Comparison of ENCODE assay signal across 8 cellular contexts in the genomic region with DNA sequence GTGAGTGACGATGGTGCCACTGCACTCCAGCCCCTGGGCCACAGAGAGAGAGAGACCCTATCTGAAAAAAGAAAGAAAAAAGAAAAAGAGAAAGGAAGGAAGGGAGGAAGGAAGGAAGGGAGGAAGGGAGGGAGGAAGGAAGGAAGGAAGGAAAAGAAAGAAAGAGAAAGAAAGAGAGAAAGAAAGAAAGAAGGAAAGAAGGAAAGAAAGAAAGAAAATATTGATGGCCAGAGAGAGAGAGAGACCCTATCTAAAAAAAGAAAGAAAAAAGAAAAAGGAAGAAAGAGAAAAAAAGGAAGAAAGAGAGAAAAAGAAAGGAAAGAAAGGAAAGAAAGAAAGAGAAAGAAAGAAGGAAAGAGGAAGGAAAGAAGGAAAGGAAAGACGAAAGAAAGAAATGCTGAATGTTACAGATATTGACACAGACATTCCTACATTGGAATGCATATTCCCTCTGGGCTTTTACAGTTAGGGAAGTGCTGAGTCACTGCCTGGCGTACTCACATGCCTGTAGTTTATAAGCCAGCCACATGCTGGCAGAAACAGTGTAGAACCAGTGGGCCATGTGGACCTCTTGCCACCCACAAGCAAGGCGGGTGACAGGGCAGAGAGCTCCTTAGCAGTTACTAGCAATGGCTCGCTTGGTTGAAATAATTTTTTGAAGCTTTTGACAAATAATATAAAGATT. TPM values are rescaled to one million over a fixed set of nuclear protein-coding genes. Genes with fewer than 3 reads are reported as not detected.
DNase-seq lines count a peak whose midpoint lies in the region; ATAC-seq, FAIRE-seq and TF ChIP-seq lines count a peak whose summit lies in the region.

No MANE protein-coding gene starts in this region.

- H3K27me3 ChIP-seq in body of pancreas, result no peaks in the 10 kb centered on the region
- peaks cover 0 to under 1% of the 10 kb centered on the region in 2 donors for H3K27me3 ChIP-seq in uterus

- H3K4me3 ChIP-seq in body of pancreas, result no peak overlapping the region
- H3K4me3 ChIP-seq in uterus, result no peak overlapping the region

- peak; percentile 49 for DNase-seq in HS-5 (ENCODE audit: low read depth)
- peak; percentile 42 to 59 (median 53) for DNase-seq in body of pancreas
- DNase-seq in kidney glomerular epithelial cell (lab: John Stamatoyannopoulos, UW), result peak; percentile 82
- DNase-seq in uterus, result no peak
- no peak for DNase-seq in NCI-H1436 treated with DMSO at 0.1 percent for 48 hours (lab: John Stamatoyannopoulos, UW)
- no peak for DNase-seq in retina

- intact Hi-C loops in body of pancreas (cut with DNase I), result no loop called here
- intact Hi-C loops in uterus (cut with DNase I; ENCODE audit: low total_unique reads), result no loop called here

- no peaks in the 10 kb centered on the region for H3K36me3 ChIP-seq in body of pancreas (replicated peaks in 1 of 2; ENCODE audit: insufficient read depth in 1 of 2, low read depth in 2 of 2)
- no peaks in the 10 kb centered on the region for H3K36me3 ChIP-seq in uterus

- H3K4me1 ChIP-seq in body of pancreas (peaks cover 3% of the 10 kb centered on the region), uterus (no peaks in the 10 kb centered on the region)

- TF ChIP-seq POLR2A in body of pancreas (IDR thresholded peaks at IDR 0.05), result no peak
- TF ChIP-seq POLR2A in uterus (IDR thresholded peaks at IDR 0.05), result no peak

- H3K9me3 ChIP-seq in body of pancreas, result no peaks in the 10 kb centered on the region
- H3K9me3 ChIP-seq in uterus, result peaks cover 0 to 3% of the 10 kb centered on the region in 2 donors

- ATAC-seq in body of pancreas (peak; percentile 91), GM21367 (IDR thresholded peaks at IDR 0.05; ENCODE audit: unreplicated experiment) (no peak)

- 46 to 54% methylated on average over 5 of the region's 5 CpGs for WGBS in body of pancreas, 2 donors

- TF ChIP-seq CTCF in body of pancreas (IDR thresholded peaks at IDR 0.05) (peak in 1 of 7 experiments; percentile 9), uterus (IDR thresholded peaks at IDR 0.05) (no peak)

- H3K27ac ChIP-seq in body of pancreas (peak overlapping the region in 2 of 4 donors; percentile 29 to 40), uterus (peak overlapping the region in 1 of 2 donors; percentile 21)

- FAIRE-seq in A204.1 (lab: Jason Lieb, UNC), result peak; percentile 61

RNA-seq across cellular contexts. Expression of a gene that starts 34.6 kb away (rescaled TPM):
- total RNA-seq in body of pancreas, result 10 to 100 TPM in 1 of 2 donors, 1 to 10 TPM in 1; 6.6 to 11.7 TPM
- total RNA-seq in uterus, result 10 to 100 TPM in 1 of 4 donors, 1 to 10 TPM in 3; 2.3 to 12.1 (median 5.9) TPM

Comparison
In these comparisons a context has a peak if more than half of its experiments do, and no peak if none do; other contexts are left out.
1. DNase-seq: peak in HS-5 (single experiment), body of pancreas (4 of 4) and kidney glomerular epithelial cell (single experiment); none in uterus (0 of 2), NCI-H1436 treated with DMSO at 0.1 percent for 48 hours (single experiment) and retina (single experiment).